9 cellular contexts compared by ENCODE assay signal in genomic region chr14:76203086-76204001, GRCh38. TPM values are rescaled to one million over a fixed set of nuclear protein-coding genes. Genes with fewer than 3 reads are reported as not detected.
A peak's percentile ranks its signal among the peaks of the same experiment; 100 is the strongest.
DNase-seq lines count a peak whose midpoint lies in the region; ATAC-seq and TF ChIP-seq lines count a peak whose summit lies in the region.
"Had no signal": no experiment of that assay in that cellular context is flagged by ENCODE, and none has a peak within 500 bp of the region (broad histone marks: within the 10 kb centered on the region; RNA-seq: fewer than 3 reads in every experiment).

No MANE protein-coding gene starts in this region.

- TF ChIP-seq CTCF in choroid plexus epithelial cell (conservative IDR thresholded peaks at IDR 0.05; ENCODE audit: low read depth, low read length) (no peak), psoas muscle (IDR thresholded peaks at IDR 0.05) (no peak)

- H3K4me3 ChIP-seq in choroid plexus epithelial cell (ENCODE audit: low read depth, low read length) (no peak overlapping the region), psoas muscle (no peak overlapping the region)

- 81 to 90% (median 87%) methylated on average over 11 of the region's 11 CpGs for WGBS in psoas muscle, 3 donors

- intact Hi-C loops in Right ventricle myocardium inferior (cut with DNase I) (loop anchor here (10.0 kb wide), 1 partner anchor 151 kb away; no protein-coding TSS in a partner anchor), Right ventricle myocardium superior (cut with DNase I) (no loop called here), psoas muscle (cut with DNase I) (loop anchor here in 1 of 2 donors (2.0 kb wide), 1 partner anchor 149 kb away; no protein-coding TSS in a partner anchor)
- intact Hi-C loops in activated T-helper 2 cell treated with anti-CD3 and anti-CD28 coated beads, Interferon-gamma antibody, Interleukin-2, Interleukin-4, amounts not matched to agents 10 μg/mL and 5 μg/mL and 100 μg/mL, durations not matched to agents 14 hours and 24 hours and 36 hours (cut with micrococcal nuclease): no loop called here

- H3K27ac Mint-ChIP-seq in activated T-helper 2 cell treated with anti-CD3 and anti-CD28 coated beads, Interferon-gamma antibody, Interleukin-2, Interleukin-4, amounts not matched to agents 10 μg/mL and 5 μg/mL and 100 μg/mL, durations not matched to agents 14 hours and 24 hours and 36 hours: no peak overlapping the region

- H3K4me3 Mint-ChIP-seq in activated T-helper 2 cell treated with anti-CD3 and anti-CD28 coated beads, Interferon-gamma antibody, Interleukin-2, Interleukin-4, amounts not matched to agents 10 μg/mL and 5 μg/mL and 100 μg/mL, durations not matched to agents 14 hours and 24 hours and 36 hours (ENCODE audit: low read depth): no peak overlapping the region
- H3K4me3 Mint-ChIP-seq: neural crest cell had no signal

- peaks cover 61% of the 10 kb centered on the region for H3K36me3 Mint-ChIP-seq in activated T-helper 2 cell treated with anti-CD3 and anti-CD28 coated beads, Interferon-gamma antibody, Interleukin-2, Interleukin-4, amounts not matched to agents 10 μg/mL and 5 μg/mL and 100 μg/mL, durations not matched to agents 14 hours and 24 hours and 36 hours (ENCODE audit: low read depth)

- H3K27me3 Mint-ChIP-seq in activated T-helper 2 cell treated with anti-CD3 and anti-CD28 coated beads, Interferon-gamma antibody, Interleukin-2, Interleukin-4, amounts not matched to agents 10 μg/mL and 5 μg/mL and 100 μg/mL, durations not matched to agents 14 hours and 24 hours and 36 hours (ENCODE audit: low read depth): no peaks in the 10 kb centered on the region

- no peaks in the 10 kb centered on the region for H3K9me3 Mint-ChIP-seq in activated T-helper 2 cell treated with anti-CD3 and anti-CD28 coated beads, Interferon-gamma antibody, Interleukin-2, Interleukin-4, amounts not matched to agents 10 μg/mL and 5 μg/mL and 100 μg/mL, durations not matched to agents 14 hours and 24 hours and 36 hours
- H3K9me3 Mint-ChIP-seq: neural crest cell had no signal

- H3K36me3 ChIP-seq in psoas muscle (ENCODE audit: insufficient read depth in 1 of 2, low read depth in 1 of 2): peaks cover 3 to 82% of the 10 kb centered on the region in 2 donors

- H3K27ac ChIP-seq in psoas muscle: no peak overlapping the region

- no peaks in the 10 kb centered on the region for H3K9me3 ChIP-seq in psoas muscle

- no peaks in the 10 kb centered on the region for H3K27me3 ChIP-seq in psoas muscle (ENCODE audit: insufficient read depth in 3 of 3, low read length in 2 of 3)

- no peaks in the 10 kb centered on the region for H3K4me1 ChIP-seq in psoas muscle

- DNase-seq in Right ventricle myocardium inferior (ENCODE audit: missing footprints) (peak; percentile 41), Right ventricle myocardium superior (no peak), choroid plexus epithelial cell (ENCODE audit: low read depth) (peak; percentile 99), psoas muscle (no peak), COLO668 (lab: John Stamatoyannopoulos, UW; ENCODE audit: unreplicated experiment) (no peak)
- no peak for DNase-seq in activated T-helper 2 cell treated with anti-CD3 and anti-CD28 coated beads, Interferon-gamma antibody, Interleukin-2, Interleukin-4, amounts not matched to agents 10 μg/mL and 5 μg/mL and 100 μg/mL, durations not matched to agents 14 hours and 24 hours and 36 hours (ENCODE audit: low spot score)

- no peak for ATAC-seq in Right ventricle myocardium inferior
- ATAC-seq in Right ventricle myocardium superior (ENCODE audit: poor library complexity): no peak
- ATAC-seq in HG03135 (IDR thresholded peaks at IDR 0.05; ENCODE audit: unreplicated experiment): peak; percentile 58
- peak; percentile 49 to 65 (median 60) for ATAC-seq in psoas muscle
- ATAC-seq in HG02938 (IDR thresholded peaks at IDR 0.05; ENCODE audit: unreplicated experiment): no peak

- peaks cover 12% of the 10 kb centered on the region for H3K4me1 Mint-ChIP-seq in activated T-helper 2 cell treated with anti-CD3 and anti-CD28 coated beads, Interferon-gamma antibody, Interleukin-2, Interleukin-4, amounts not matched to agents 10 μg/mL and 5 μg/mL and 100 μg/mL, durations not matched to agents 14 hours and 24 hours and 36 hours (ENCODE audit: low read depth)

RNA-seq across cellular contexts. Expression of gene GPATCH2L, which starts 51.6 kb away (rescaled TPM):
- 21.7 TPM for total RNA-seq in Right ventricle myocardium inferior
- total RNA-seq in Right ventricle myocardium superior: 20.4 TPM
- total RNA-seq in psoas muscle: 10 to 100 TPM; 29.9 to 42.6 (median 34.6) TPM
- 10 to 100 TPM in 1 of 3 donors, 1 to 10 TPM in 2; 6.2 to 17.6 (median 7.5) TPM for polyA plus RNA-seq in psoas muscle
- total RNA-seq in activated T-helper 2 cell treated with anti-CD3 and anti-CD28 coated beads, Interferon-gamma antibody, Interleukin-2, Interleukin-4, amounts not matched to agents 10 μg/mL and 5 μg/mL and 100 μg/mL, durations not matched to agents 14 hours and 24 hours and 36 hours: 59.1 and 67.3 TPM in 2 replicates

Comparison
In these comparisons a context has a peak if more than half of its experiments do, and no peak if none do; other contexts are left out.
1. DNase-seq: peak in Right ventricle myocardium inferior (single experiment) and choroid plexus epithelial cell (single experiment); none in Right ventricle myocardium superior (single experiment), psoas muscle (0 of 2), COLO668 (single experiment) and activated T-helper 2 cell treated with anti-CD3 and anti-CD28 coated beads, Interferon-gamma antibody, Interleukin-2, Interleukin-4, amounts not matched to agents 10 μg/mL and 5 μg/mL and 100 μg/mL, durations not matched to agents 14 hours and 24 hours and 36 hours (single experiment).
2. ATAC-seq: peak in HG03135 (single experiment) and psoas muscle (4 of 4); none in Right ventricle myocardium inferior (single experiment), Right ventricle myocardium superior (single experiment) and HG02938 (single experiment).